Comparison of ENCODE assay signal across 8 cellular contexts in genomic region chr15:90954712-90955671, GRCh38. TPM values are rescaled to one million over a fixed set of nuclear protein-coding genes. Genes with fewer than 3 reads are reported as not detected.
DNase-seq lines count a peak whose midpoint lies in the region; ATAC-seq, FAIRE-seq and TF ChIP-seq lines count a peak whose summit lies in the region.

TSS of gene RCCD1 (plus strand) at chr15:90954884. CDS start at chr15:90956735, 1,851 bp downstream.

- FAIRE-seq in GM12878 (lab: Jason Lieb, UNC) = peak; percentile 99

- TF ChIP-seq CTCF in GM12875 (IDR thresholded peaks at IDR 0.05; ENCODE audit: borderline replicate concordance, insufficient read depth, low read depth, low read length) (no peak), GM12878 (IDR thresholded peaks at IDR 0.05 in 2 of 3, conservative IDR thresholded peaks at IDR 0.05 in 1 of 3; ENCODE audit: control insufficient read depth in 2 of 3, extremely low read depth in 1 of 3, insufficient read depth in 1 of 3, low read depth in 3 of 3, low read length in 3 of 3) (no peak)

- H3K27ac ChIP-seq in GM12878 (ENCODE audit: control insufficient read depth, insufficient read depth) = peak within 1 kb of the TSS; percentile 98

- ATAC-seq in HG02798 (IDR thresholded peaks at IDR 0.05; ENCODE audit: poor library complexity, unreplicated experiment) (peak; percentile 94), GM12878 (peak; percentile 98)

- peaks cover 3% of the 10 kb centered on the region; the same call in 1 of the 2 replicates for H3K4me1 ChIP-seq in GM12878 (ENCODE audit: control insufficient read depth, insufficient read depth, low read length)

- H3K36me3 ChIP-seq in GM12878 (ENCODE audit: control insufficient read depth in 2 of 2, insufficient read depth in 2 of 2, low read length in 1 of 2) = peaks cover 18 to 20% of the 10 kb centered on the region in 2 experiments

- in situ Hi-C loops in GM12878 (cut with MboI) = loop anchor here (25.0 kb wide), 1 partner anchor 1368 kb away; the partner anchor contains the start of gene TICRR

- H3K79me2 ChIP-seq in GM12878 (ENCODE audit: control insufficient read depth, insufficient read depth, low read length) = peaks cover 24% of the 10 kb centered on the region

- SMC1A ChIA-PET in GM12878 (lab: Charles Lee; ENCODE audit: uncharacterized antibody, unreplicated experiment) = interaction anchor here (0.8 to 4.1 kb wide), 8 partner anchors 21 to 317 kb away, joined by 3 to 18 read pairs (median 5); partner anchors contain the start of genes HDDC3 and UNC45A

- peak within 1 kb of the TSS; percentile 78 for H3K4me2 ChIP-seq in GM12878 (ENCODE audit: control insufficient read depth, insufficient read depth)

- no peaks in the 10 kb centered on the region for H3K27me3 ChIP-seq in GM12878 (replicated peaks in 1 of 2; ENCODE audit: control insufficient read depth in 2 of 2, insufficient read depth in 2 of 2, low read length in 1 of 2)

- TSS peak; percentile 76 for BruUV-seq in GM12878 (replicated peaks; lab: Mats Ljungman, UMichigan)

- intact Hi-C loops in GM12878 (cut with micrococcal nuclease; ENCODE audit: unreplicated experiment) = loop anchor here (1.0 to 5.0 kb wide), 4 partner anchors 20 to 92 kb away; partner anchors contain the start of genes PRC1, UNC45A and VPS33B

- TF ChIP-seq EP300 in GM12878 (IDR thresholded peaks at IDR 0.05; ENCODE audit: borderline replicate concordance in 1 of 2, control insufficient read depth in 1 of 2, low read depth in 2 of 2, low read length in 2 of 2) = no peak; a peak in 1 of 4 replicates

- H3K9me3 ChIP-seq in GM12878 (replicated peaks; ENCODE audit: control insufficient read depth, insufficient read depth, low read length) = no peaks in the 10 kb centered on the region

- CTCF ChIA-PET in GM12878 (lab: Yijun Ruan, JAX) = interaction anchor here (0.5 to 6.4 kb wide), 16 partner anchors 12 to 1307 kb away, joined by 3 to 74 read pairs (median 5); partner anchors contain the start of genes HDDC3, PRC1 and UNC45A

- peak; percentile 93 for TF ChIP-seq POLR2A in GM12878 (IDR thresholded peaks at IDR 0.05; ENCODE audit: low read depth, low read length)

- under 1% methylated on average over 73 of the region's 73 CpGs for WGBS in GM12878 (ENCODE audit: insufficient coverage, insufficient replicate concordance, low lambda C conversion rate, missing lambda C conversion rate)

- H2AFZ ChIP-seq in GM12878 (ENCODE audit: control insufficient read depth, low read depth, low read length) = peak within 1 kb of the TSS; percentile 94

- H3K9ac ChIP-seq in GM12878 (ENCODE audit: control insufficient read depth, insufficient read depth, low read length) = peak within 1 kb of the TSS; percentile 98

- DNase-seq in NCI-H1436 treated with DMSO at 0.1 percent for 48 hours (lab: John Stamatoyannopoulos, UW) (peak; percentile 80), T-helper 22 cell (ENCODE audit: low read depth) (peak; percentile 83), GM12878 (ENCODE audit: low read depth, low spot score) (peak; percentile 91), hippocampal formation (lab: John Stamatoyannopoulos, UW) (peak; percentile 86 to 92), retina (peak; percentile 94), NCI-H2107 treated with DMSO at 0.1 percent for 48 hours (lab: John Stamatoyannopoulos, UW; ENCODE audit: unreplicated experiment) (no peak)

- POLR2A ChIA-PET in GM12878 (lab: Charles Lee) = interaction anchor here (0.6 to 3.6 kb wide), 13 partner anchors 9 to 749 kb away, joined by 3 to 26 read pairs (median 3); partner anchors contain the start of genes BLM, HDDC3, PRC1 and UNC45A

- H4K20me1 ChIP-seq in GM12878 (ENCODE audit: control insufficient read depth, insufficient read depth) = no peaks in the 10 kb centered on the region

- H3K4me3 ChIP-seq in GM12875 (ENCODE audit: low read depth, low read length) (peak within 1 kb of the TSS; percentile 70), GM12878 (peak within 1 kb of the TSS; percentile 87)

- RAD21 ChIA-PET in GM12878 (lab: Charles Lee; ENCODE audit: unreplicated experiment) = interaction anchor here (0.7 to 4.5 kb wide), 16 partner anchors 8 to 317 kb away, joined by 3 to 24 read pairs (median 3); partner anchors contain the start of genes HDDC3, MAN2A2, UNC45A and VPS33B

- no peak for TF ChIP-seq RAD21 in GM12878 (IDR thresholded peaks at IDR 0.05; ENCODE audit: insufficient read depth, low read depth, low read length)

TF ChIP-seq in GM12878, 131 proteins besides CTCF, POLR2A, EP300 and RAD21 (continues in another document):
- peak; percentile 97 for TF ChIP-seq MAX (IDR thresholded peaks at IDR 0.05; ENCODE audit: low read depth, low read length)
- no peak; the same call in 1 of the 2 replicates for TF ChIP-seq EED (IDR thresholded peaks at IDR 0.05; ENCODE audit: low read depth)
- TF ChIP-seq TBL1XR1 (IDR thresholded peaks at IDR 0.05; ENCODE audit: low read depth, low read length) = peak; percentile 28; the same call in 1 of the 2 replicates
- TF ChIP-seq POLR2AphosphoS2 (IDR thresholded peaks at IDR 0.05; ENCODE audit: low read depth, low read length) = peak; percentile 62; the same call in 1 of the 2 replicates
- TF ChIP-seq, protein P1, sequence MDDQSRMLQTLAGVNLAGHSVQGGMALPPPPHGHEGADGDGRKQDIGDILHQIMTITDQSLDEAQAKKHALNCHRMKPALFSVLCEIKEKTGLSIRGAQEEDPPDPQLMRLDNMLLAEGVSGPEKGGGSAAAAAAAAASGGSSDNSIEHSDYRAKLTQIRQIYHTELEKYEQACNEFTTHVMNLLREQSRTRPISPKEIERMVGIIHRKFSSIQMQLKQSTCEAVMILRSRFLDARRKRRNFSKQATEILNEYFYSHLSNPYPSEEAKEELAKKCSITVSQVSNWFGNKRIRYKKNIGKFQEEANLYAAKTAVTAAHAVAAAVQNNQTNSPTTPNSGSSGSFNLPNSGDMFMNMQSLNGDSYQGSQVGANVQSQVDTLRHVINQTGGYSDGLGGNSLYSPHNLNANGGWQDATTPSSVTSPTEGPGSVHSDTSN (IDR thresholded peaks at IDR 0.05; ENCODE audit: insufficient replicate concordance, low read depth, low read length) = no peak
- peak; percentile 98 for TF ChIP-seq SIN3A (IDR thresholded peaks at IDR 0.05; ENCODE audit: low read depth, low read length)
- TF ChIP-seq, protein P2, sequence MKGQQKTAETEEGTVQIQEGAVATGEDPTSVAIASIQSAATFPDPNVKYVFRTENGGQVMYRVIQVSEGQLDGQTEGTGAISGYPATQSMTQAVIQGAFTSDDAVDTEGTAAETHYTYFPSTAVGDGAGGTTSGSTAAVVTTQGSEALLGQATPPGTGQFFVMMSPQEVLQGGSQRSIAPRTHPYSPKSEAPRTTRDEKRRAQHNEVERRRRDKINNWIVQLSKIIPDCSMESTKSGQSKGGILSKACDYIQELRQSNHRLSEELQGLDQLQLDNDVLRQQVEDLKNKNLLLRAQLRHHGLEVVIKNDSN (IDR thresholded peaks at IDR 0.05; ENCODE audit: borderline replicate concordance, extremely low read length, insufficient read depth, low read depth, low read length) = peak; percentile 99
- TF ChIP-seq MYC (IDR thresholded peaks at IDR 0.05; ENCODE audit: insufficient read depth, insufficient read length, insufficient replicate concordance, low read length, severe bottlenecking) = peak; percentile 80
- peak; percentile 77; the same call in 1 of the 2 replicates for TF ChIP-seq SMARCA5 (IDR thresholded peaks at IDR 0.05)
- TF ChIP-seq NFYA (IDR thresholded peaks at IDR 0.05; ENCODE audit: borderline replicate concordance, low read depth, low read length) = no peak
- TF ChIP-seq CREB1 (IDR thresholded peaks at IDR 0.05; ENCODE audit: low read depth) = peak; percentile 56; the same call in 1 of the 2 replicates
- no peak for TF ChIP-seq SREBF2 (IDR thresholded peaks at IDR 0.05; ENCODE audit: low read length)
- no peak for TF ChIP-seq TCF3 (IDR thresholded peaks at IDR 0.05; ENCODE audit: borderline replicate concordance, insufficient read depth, low read depth, low read length)
- 0 out of 2 replicates have a peak, but pooled peaks have one; percentile 78 for TF ChIP-seq RCOR1 (conservative IDR thresholded peaks at IDR 0.05; ENCODE audit: low read depth, low read length)

RNA-seq across cellular contexts. Expression of gene RCCD1, which starts in this region (rescaled TPM):
- 79.1 and 84.8 TPM in 2 replicates for total RNA-seq in GM12878 (2013; cell fraction: nucleolus; rRNA removed)
- 19.5 and 19.7 TPM in 2 replicates for total RNA-seq in GM12878 (2014; rRNA removed)
- total RNA-seq in GM12878 (2014; rRNA removed; fragmentation: Illumina TruSeq; extraction: Trizol) = 10.0 and 10.6 TPM in 2 replicates
- total RNA-seq in GM12878 (2021) = 23.5 and 25.6 TPM in 2 replicates
- 8.6 TPM for polyA plus RNA-seq in GM12878 (2011; ENCODE audit: low read depth)
- 19.1 and 22.1 TPM in 2 replicates for polyA plus RNA-seq in GM12878 (2011; rRNA removed)
- polyA plus RNA-seq in GM12878 (2011; cell fraction: cytosol; rRNA removed) = 13.5 and 18.1 TPM in 2 replicates
- 121 and 130 TPM in 2 replicates for polyA plus RNA-seq in GM12878 (2011; cell fraction: nucleus; rRNA removed)
- polyA plus RNA-seq in GM12878 (2012) = 15.9 and 16.7 TPM in 2 replicates
- polyA plus RNA-seq in GM12878 (2014; fragmentation: Illumina TruSeq; extraction: Trizol) = 10.7 and 11.5 TPM in 2 replicates
- 1 to 10 TPM; 5.2 to 8.0 TPM for polyA plus RNA-seq in GM12878 (2014; fragmentation: Nextera tagmentation; extraction: Ambion mirVana)
- 27.3 and 27.4 TPM in 2 replicates for polyA plus RNA-seq in GM12878 (2014; rRNA removed)
- polyA plus RNA-seq in GM12878 (2016; fragmentation: Nextera tagmentation; extraction: Ambion mirVana) = 10 to 100 TPM; 29.5 to 30.4 TPM
- 11.0 and 13.1 TPM in 2 replicates for polyA minus RNA-seq in GM12878 (2011; rRNA and poly(A)+ RNA removed)
- polyA minus RNA-seq in GM12878 (2011; cell fraction: cytosol; rRNA and poly(A)+ RNA removed) = 4.5 and 7.6 TPM in 2 replicates
- polyA minus RNA-seq in GM12878 (2011; cell fraction: nucleus; rRNA and poly(A)+ RNA removed) = 18.5 and 31.2 TPM in 2 replicates
